In the genomic region with DNA sequence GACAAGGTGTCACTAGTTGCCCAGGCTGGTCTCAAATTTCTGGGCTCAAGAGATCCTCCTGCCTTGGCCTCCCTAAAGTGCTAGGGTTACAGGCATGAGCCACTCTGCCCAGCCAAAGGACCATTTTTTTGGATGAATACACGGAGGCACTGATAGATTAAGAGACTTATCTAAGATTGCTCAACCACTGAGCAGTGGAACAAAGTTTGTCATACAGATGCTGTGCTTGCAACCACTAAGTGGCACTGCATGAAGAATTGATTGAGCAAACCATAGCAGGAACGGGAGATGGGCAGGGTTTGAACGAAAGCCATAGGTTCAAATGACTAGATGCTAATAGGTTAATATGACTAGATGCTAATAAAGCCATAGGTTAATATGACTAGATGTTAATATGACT, we compare ENCODE assay signal across 1 cellular context.
TF ChIP-seq lines count a peak whose summit lies in the region.

No MANE protein-coding gene starts in this region.

TF ChIP-seq in K562, 482 proteins besides CTCF, POLR2A, EP300 and RAD21:
- TF ChIP-seq, protein P1, sequence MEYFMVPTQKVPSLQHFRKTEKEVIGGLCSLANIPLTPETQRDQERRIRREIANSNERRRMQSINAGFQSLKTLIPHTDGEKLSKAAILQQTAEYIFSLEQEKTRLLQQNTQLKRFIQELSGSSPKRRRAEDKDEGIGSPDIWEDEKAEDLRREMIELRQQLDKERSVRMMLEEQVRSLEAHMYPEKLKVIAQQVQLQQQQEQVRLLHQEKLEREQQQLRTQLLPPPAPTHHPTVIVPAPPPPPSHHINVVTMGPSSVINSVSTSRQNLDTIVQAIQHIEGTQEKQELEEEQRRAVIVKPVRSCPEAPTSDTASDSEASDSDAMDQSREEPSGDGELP (CRISPR knock-in tag; IDR thresholded peaks at IDR 0.05; ENCODE audit: borderline replicate concordance), result no peak
- TF ChIP-seq NELFE (IDR thresholded peaks at IDR 0.05; ENCODE audit: insufficient read depth, insufficient read length) (no peak), CEBPB (tag; IDR thresholded peaks at IDR 0.05) (peak; percentile 75), CEBPG (CRISPR knock-in tag; IDR thresholded peaks at IDR 0.05) (no peak), CEBPG (tag; conservative IDR thresholded peaks at IDR 0.05 in 1 of 2, IDR thresholded peaks at IDR 0.05 in 1 of 2) (peak; percentile 38 to 64; a peak in 3 of 4 replicates), CTCFL (IDR thresholded peaks at IDR 0.05; ENCODE audit: borderline replicate concordance, insufficient read depth, low read depth, low read length, poor library complexity, severe bottlenecking) (no peak), NR4A1 (CRISPR knock-in tag; IDR thresholded peaks at IDR 0.05) (no peak), NR4A1 (tag; IDR thresholded peaks at IDR 0.05) (no peak), TEAD1 (CRISPR knock-in tag; IDR thresholded peaks at IDR 0.05) (no peak), TEAD4 (IDR thresholded peaks at IDR 0.05; ENCODE audit: low read length) (no peak), TEAD4 (CRISPR knock-in tag; IDR thresholded peaks at IDR 0.05; ENCODE audit: borderline replicate concordance) (no peak)
TF ChIP-seq in K562: peak in this region for 2.
